Comparison of ENCODE assay signal across 8 cellular contexts in the genomic region with DNA sequence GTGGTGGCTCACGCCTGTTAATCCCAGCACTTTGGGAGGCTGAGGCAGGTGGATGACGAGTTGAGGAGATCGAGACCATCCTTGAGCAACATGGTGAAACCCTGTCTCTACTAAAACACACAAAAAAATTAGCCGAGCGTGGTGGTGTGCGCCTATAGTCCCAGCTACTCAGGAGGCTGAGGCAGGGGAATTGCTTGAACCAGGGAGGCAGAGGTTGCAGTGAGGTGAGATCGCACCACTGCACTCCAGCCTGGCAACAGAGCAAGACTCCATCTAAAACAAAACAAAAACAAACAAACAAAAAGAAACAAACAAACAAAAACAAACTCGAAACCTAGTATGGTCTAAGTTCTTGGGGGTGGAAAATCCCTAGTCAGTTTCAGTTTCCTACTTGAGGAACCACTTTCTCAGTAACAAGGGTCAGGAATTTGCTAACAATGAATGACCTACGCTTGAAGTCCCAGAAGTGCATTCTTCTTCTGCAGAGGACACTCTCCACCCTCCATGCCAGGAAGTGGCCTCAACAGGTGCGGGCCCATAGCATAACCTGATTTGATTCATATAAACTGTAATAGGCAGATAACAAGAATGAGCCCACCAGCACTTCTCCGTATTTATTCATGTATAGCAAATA. TPM values are rescaled to one million over a fixed set of nuclear protein-coding genes. Genes with fewer than 3 reads are reported as not detected.
DNase-seq lines count a peak whose midpoint lies in the region; ATAC-seq and TF ChIP-seq lines count a peak whose summit lies in the region.
"Not testable (repeated sequence)": the region's sequence is repeated elsewhere in the genome, so short reads cannot be mapped to it uniquely, and the experiment has no call there.

No MANE protein-coding gene starts in this region.

- H3K4me1 ChIP-seq in CD8-positive, alpha-beta memory T cell (ENCODE audit: insufficient read depth, low read length) = peaks cover 50% of the 10 kb centered on the region
- H3K4me1 ChIP-seq in lower lobe of right lung (peaks cover 53% of the 10 kb centered on the region), upper lobe of right lung (peaks cover 44% of the 10 kb centered on the region)
- not testable (repeated sequence) for H3K4me1 ChIP-seq in psoas muscle

- H3K4me3 Mint-ChIP-seq in CD8-positive, alpha-beta memory T cell = peak overlapping the region; percentile 62 to 99 (median 97)
- H3K4me3 Mint-ChIP-seq in T-helper 1 cell treated with Interleukin-12 subunit alpha and Interleukin-12 subunit beta and Interleukin-4 antibody, amounts not matched to agents 30 μg/mL and 1 μg/mL, for 36 hours = peak overlapping the region; percentile 96
- peak overlapping the region; percentile 95 for H3K4me3 Mint-ChIP-seq in activated T-helper 2 cell treated with anti-CD3 and anti-CD28 coated beads, Interferon-gamma antibody, Interleukin-2, Interleukin-4, amounts not matched to agents 10 μg/mL and 5 μg/mL and 100 μg/mL, durations not matched to agents 14 hours and 24 hours and 36 hours (ENCODE audit: low read depth)
- peak overlapping the region; percentile 87 to 92 for H3K4me3 Mint-ChIP-seq in effector memory CD8-positive, alpha-beta T cell

- H3K36me3 Mint-ChIP-seq in CD8-positive, alpha-beta memory T cell = peaks cover 4 to 31% (median 18%) of the 10 kb centered on the region in 3 donors
- H3K36me3 Mint-ChIP-seq in T-helper 1 cell treated with Interleukin-12 subunit alpha and Interleukin-12 subunit beta and Interleukin-4 antibody, amounts not matched to agents 30 μg/mL and 1 μg/mL, for 36 hours (ENCODE audit: low read depth) = peaks cover 37% of the 10 kb centered on the region
- H3K36me3 Mint-ChIP-seq in activated T-helper 2 cell treated with anti-CD3 and anti-CD28 coated beads, Interferon-gamma antibody, Interleukin-2, Interleukin-4, amounts not matched to agents 10 μg/mL and 5 μg/mL and 100 μg/mL, durations not matched to agents 14 hours and 24 hours and 36 hours (ENCODE audit: low read depth) = peaks cover 41% of the 10 kb centered on the region
- peaks cover 48% of the 10 kb centered on the region for H3K36me3 Mint-ChIP-seq in effector memory CD8-positive, alpha-beta T cell (ENCODE audit: insufficient read depth)

- CTCF ChIA-PET in CD8-positive, alpha-beta memory T cell (lab: Charles Lee) = interaction anchor here (1.1 kb wide), 1 partner anchor 299 kb away, joined by 3 read pairs; a partner anchor contains a TSS

- H3K27me3 Mint-ChIP-seq in CD8-positive, alpha-beta memory T cell; T-helper 1 cell treated with Interleukin-12 subunit alpha and Interleukin-12 subunit beta and Interleukin-4 antibody, amounts not matched to agents 30 μg/mL and 1 μg/mL, for 36 hours (ENCODE audit: low read depth); activated T-helper 2 cell treated with anti-CD3 and anti-CD28 coated beads, Interferon-gamma antibody, Interleukin-2, Interleukin-4, amounts not matched to agents 10 μg/mL and 5 μg/mL and 100 μg/mL, durations not matched to agents 14 hours and 24 hours and 36 hours (ENCODE audit: low read depth); effector memory CD8-positive, alpha-beta T cell: not testable (repeated sequence)

- H3K9me3 ChIP-seq in CD8-positive, alpha-beta memory T cell (ENCODE audit: low read length); lower lobe of right lung; psoas muscle; upper lobe of right lung: not testable (repeated sequence)

- peaks cover 10% of the 10 kb centered on the region for H3K36me3 ChIP-seq in CD8-positive, alpha-beta memory T cell (ENCODE audit: insufficient read depth, low read length)
- not testable (repeated sequence) for H3K36me3 ChIP-seq in lower lobe of right lung, upper lobe of right lung
- H3K36me3 ChIP-seq in psoas muscle (ENCODE audit: insufficient read depth in 1 of 2, low read depth in 1 of 2) = peaks cover 2 to 18% of the 10 kb centered on the region in 2 donors

- H3K27ac Mint-ChIP-seq in CD8-positive, alpha-beta memory T cell = peak overlapping the region; percentile 66 to 99 (median 88)
- H3K27ac Mint-ChIP-seq in T-helper 1 cell treated with Interleukin-12 subunit alpha and Interleukin-12 subunit beta and Interleukin-4 antibody, amounts not matched to agents 30 μg/mL and 1 μg/mL, for 36 hours = peak overlapping the region; percentile 81
- H3K27ac Mint-ChIP-seq in activated T-helper 2 cell treated with anti-CD3 and anti-CD28 coated beads, Interferon-gamma antibody, Interleukin-2, Interleukin-4, amounts not matched to agents 10 μg/mL and 5 μg/mL and 100 μg/mL, durations not matched to agents 14 hours and 24 hours and 36 hours = peak overlapping the region; percentile 60
- peak overlapping the region; percentile 96 to 98 for H3K27ac Mint-ChIP-seq in effector memory CD8-positive, alpha-beta T cell

- H3K4me3 ChIP-seq in CD8-positive, alpha-beta memory T cell (ENCODE audit: low read length) = not testable (repeated sequence)
- peak overlapping the region; percentile 87 for H3K4me3 ChIP-seq in lower lobe of right lung
- peak overlapping the region; percentile 78 for H3K4me3 ChIP-seq in psoas muscle
- H3K4me3 ChIP-seq in upper lobe of right lung = peak overlapping the region; percentile 65

- not testable (repeated sequence) for TF ChIP-seq CTCF in lower lobe of right lung (IDR thresholded peaks at IDR 0.05); psoas muscle (IDR thresholded peaks at IDR 0.05); upper lobe of right lung (IDR thresholded peaks at IDR 0.05)

- POLR2A ChIA-PET in CD8-positive, alpha-beta memory T cell (lab: Charles Lee) = interaction anchor here (0.6 kb wide), 1 partner anchor 107 kb away, joined by 7 read pairs; no protein-coding TSS in a partner anchor

- peaks cover 63 to 81% (median 78%) of the 10 kb centered on the region in 3 donors for H3K4me1 Mint-ChIP-seq in CD8-positive, alpha-beta memory T cell
- peaks cover 70% of the 10 kb centered on the region for H3K4me1 Mint-ChIP-seq in T-helper 1 cell treated with Interleukin-12 subunit alpha and Interleukin-12 subunit beta and Interleukin-4 antibody, amounts not matched to agents 30 μg/mL and 1 μg/mL, for 36 hours (ENCODE audit: low read depth)
- peaks cover 69% of the 10 kb centered on the region for H3K4me1 Mint-ChIP-seq in activated T-helper 2 cell treated with anti-CD3 and anti-CD28 coated beads, Interferon-gamma antibody, Interleukin-2, Interleukin-4, amounts not matched to agents 10 μg/mL and 5 μg/mL and 100 μg/mL, durations not matched to agents 14 hours and 24 hours and 36 hours (ENCODE audit: low read depth)
- peaks cover 52 to 59% of the 10 kb centered on the region in 2 donors for H3K4me1 Mint-ChIP-seq in effector memory CD8-positive, alpha-beta T cell (ENCODE audit: low read depth in 2 of 2)

- intact Hi-C loops in activated T-helper 2 cell treated with anti-CD3 and anti-CD28 coated beads, Interferon-gamma antibody, Interleukin-2, Interleukin-4, amounts not matched to agents 10 μg/mL and 5 μg/mL and 100 μg/mL, durations not matched to agents 14 hours and 24 hours and 36 hours (cut with micrococcal nuclease) = loop anchor here (5.0 kb wide), 2 partner anchors 106 to 109 kb away; a partner anchor contains a TSS
- intact Hi-C loops in lower lobe of right lung (cut with DNase I); upper lobe of right lung (cut with DNase I): not testable (repeated sequence)
- intact Hi-C loops in psoas muscle (cut with DNase I) = loop anchor here in 1 of 2 donors (10.0 kb wide), 1 partner anchor 1138 kb away; a partner anchor contains a TSS

- not testable (repeated sequence) for H3K27ac ChIP-seq in CD8-positive, alpha-beta memory T cell (ENCODE audit: low read depth, low read length); psoas muscle
- H3K27ac ChIP-seq in lower lobe of right lung = peak overlapping the region; percentile 95
- peak overlapping the region; percentile 95 for H3K27ac ChIP-seq in upper lobe of right lung

- ATAC-seq in HG02973 (IDR thresholded peaks at IDR 0.05; ENCODE audit: unreplicated experiment) = peak; percentile 34
- ATAC-seq in effector memory CD8-positive, alpha-beta T cell (replicated peaks); psoas muscle: not testable (repeated sequence)
- ATAC-seq in lower lobe of right lung = peak; percentile 49 to 69
- peak; percentile 57 for ATAC-seq in upper lobe of right lung

- not testable (repeated sequence) for H3K9me3 Mint-ChIP-seq in CD8-positive, alpha-beta memory T cell; T-helper 1 cell treated with Interleukin-12 subunit alpha and Interleukin-12 subunit beta and Interleukin-4 antibody, amounts not matched to agents 30 μg/mL and 1 μg/mL, for 36 hours; activated T-helper 2 cell treated with anti-CD3 and anti-CD28 coated beads, Interferon-gamma antibody, Interleukin-2, Interleukin-4, amounts not matched to agents 10 μg/mL and 5 μg/mL and 100 μg/mL, durations not matched to agents 14 hours and 24 hours and 36 hours; effector memory CD8-positive, alpha-beta T cell

- H3K27me3 ChIP-seq in CD8-positive, alpha-beta memory T cell (ENCODE audit: insufficient read depth, low read length, poor library complexity, severe bottlenecking); lower lobe of right lung (ENCODE audit: low read depth); psoas muscle (ENCODE audit: insufficient read depth in 3 of 3, low read length in 2 of 3); upper lobe of right lung: not testable (repeated sequence)

- WGBS in psoas muscle, 3 donors = 80 to 89% (median 84%) methylated on average over 11 of the region's 11 CpGs

- DNase-seq in CD8-positive, alpha-beta memory T cell; activated T-helper 2 cell treated with anti-CD3 and anti-CD28 coated beads, Interferon-gamma antibody, Interleukin-2, Interleukin-4, amounts not matched to agents 10 μg/mL and 5 μg/mL and 100 μg/mL, durations not matched to agents 14 hours and 24 hours and 36 hours (ENCODE audit: low spot score); effector memory CD8-positive, alpha-beta T cell; psoas muscle; upper lobe of right lung: not testable (repeated sequence)
- DNase-seq in lower lobe of right lung = peak; percentile 53

RNA-seq across cellular contexts. Expression of a gene that starts 2.3 kb away (rescaled TPM):
- 10 to 100 TPM; 41.3 to 44.8 TPM for total RNA-seq in CD8-positive, alpha-beta memory T cell
- polyA plus RNA-seq in CD8-positive, alpha-beta memory T cell = 16.6 TPM
- total RNA-seq in activated T-helper 2 cell treated with anti-CD3 and anti-CD28 coated beads, Interferon-gamma antibody, Interleukin-2, Interleukin-4, amounts not matched to agents 10 μg/mL and 5 μg/mL and 100 μg/mL, durations not matched to agents 14 hours and 24 hours and 36 hours = 45.7 and 51.9 TPM in 2 replicates
- 165 TPM for total RNA-seq in lower lobe of right lung
- 1 to 10 TPM; 6.0 to 10.0 (median 8.6) TPM for total RNA-seq in psoas muscle
- polyA plus RNA-seq in psoas muscle = 1 to 10 TPM; 2.2 to 5.5 (median 3.3) TPM
- 131 TPM for total RNA-seq in upper lobe of right lung
